Comparison of ENCODE assay signal across 14 cellular contexts in genomic region chr5:30390095-30390494, GRCh38.
"Had no signal": no experiment of that assay in that cellular context is flagged by ENCODE, and none has a peak within 500 bp of the region (broad histone marks: within the 10 kb centered on the region; RNA-seq: fewer than 3 reads in every experiment).

No MANE protein-coding gene starts in this region.

- H3K27ac ChIP-seq: neutrophil, parathyroid adenoma, stomach had no signal

- H3K27me3 ChIP-seq: neutrophil, stomach had no signal

- DNase-seq: activated CD4-positive, alpha-beta memory T cell treated with anti-CD3 and anti-CD28 coated beads for 36 hours; activated CD4-positive, alpha-beta T cell treated with anti-CD3 and anti-CD28 coated beads for 36 hours; activated T-cell treated with anti-CD3 and anti-CD28 coated beads for 4 hours; dermis blood vessel endothelial cell; effector memory CD4-positive, alpha-beta T cell; foreskin melanocyte; head of caudate nucleus; stimulated activated CD4-positive, alpha-beta T cell treated with anti-CD3 and anti-CD28 coated beads, Interleukin-4, amount 100 ng/mL, for 24 hours; stomach had no signal

- H3K4me1 ChIP-seq: parathyroid adenoma, stomach had no signal

- H3K9me3 ChIP-seq: neutrophil, stomach had no signal

- ATAC-seq: activated CD4-positive, alpha-beta T cell treated with anti-CD3 and anti-CD28 coated beads for 36 hours; natural killer cell treated with Interleukin-12 subunit alpha and Interleukin-12 subunit beta and Interleukin-15 and Interleukin-18, amount 100 ng/mL, for 72 hours; sciatic nerve; stimulated activated effector memory CD8-positive, alpha-beta T cell treated with anti-CD3 and anti-CD28 coated beads, Interleukin-12 subunit alpha, Interleukin-12 subunit beta, amount 100 ng/mL, for 72 hours had no signal

- H3K36me3 ChIP-seq: neutrophil, stomach had no signal

- H3K4me3 ChIP-seq: stomach had no signal
